Comparison of ENCODE assay signal across 10 cellular contexts in genomic region chr12:108567974-108568652, GRCh38. TPM values are rescaled to one million over a fixed set of nuclear protein-coding genes. Genes with fewer than 3 reads are reported as not detected.
DNase-seq lines count a peak whose midpoint lies in the region; ATAC-seq and TF ChIP-seq lines count a peak whose summit lies in the region.
"Had no signal": no experiment of that assay in that cellular context is flagged by ENCODE, and none has a peak within 500 bp of the region (broad histone marks: within the 10 kb centered on the region; RNA-seq: fewer than 3 reads in every experiment).

No MANE protein-coding gene starts in this region.

- H3K27ac ChIP-seq in KMS-11, result peak overlapping the region; percentile 94
- H3K27ac ChIP-seq in body of pancreas, result peak overlapping the region in 3 of 4 donors; percentile 22 to 38 (median 33)
- H3K27ac ChIP-seq in vagina, result no peak overlapping the region
- H3K27ac ChIP-seq: WERI-Rb-1 had no signal

- intact Hi-C loops in body of pancreas (cut with DNase I) (no loop called here), vagina (cut with DNase I) (loop anchor here (10.0 kb wide), 1 partner anchor 287 kb away; the partner anchor contains the start of gene SSH1)

- peaks cover 3% of the 10 kb centered on the region for H3K4me1 Mint-ChIP-seq in nephron progenitor cell

- peaks cover 33% of the 10 kb centered on the region for H3K36me3 Mint-ChIP-seq in nephron progenitor cell (ENCODE audit: low read depth)

- H3K27ac Mint-ChIP-seq in nephron progenitor cell, result peak overlapping the region; percentile 64

- H3K9me3 ChIP-seq in body of pancreas, result no peaks in the 10 kb centered on the region
- no peaks in the 10 kb centered on the region for H3K9me3 ChIP-seq in vagina

- DNase-seq in DMS79 (lab: John Stamatoyannopoulos, UW) (peak; percentile 60), body of pancreas (no peak), nephron progenitor cell (no peak), vagina (ENCODE audit: extremely low spot score in 2 of 2) (no peak)
- DNase-seq: NCI-H69, WERI-Rb-1 had no signal

- H3K4me3 ChIP-seq in KMS-11 (IDR thresholded peaks at IDR 0.05; ENCODE audit: insufficient read depth, low read depth, low read length), result no peak overlapping the region
- no peak overlapping the region for H3K4me3 ChIP-seq in body of pancreas
- no peak overlapping the region for H3K4me3 ChIP-seq in vagina

- H3K4me2 ChIP-seq in KMS-11, result peak overlapping the region; percentile 99

- no peaks in the 10 kb centered on the region for H3K27me3 ChIP-seq in KMS-11 (ENCODE audit: insufficient read depth, low read depth)
- no peaks in the 10 kb centered on the region for H3K27me3 ChIP-seq in body of pancreas
- no peaks in the 10 kb centered on the region for H3K27me3 ChIP-seq in vagina

- no peak for TF ChIP-seq POLR2A in body of pancreas (IDR thresholded peaks at IDR 0.05)
- no peak for TF ChIP-seq POLR2A in vagina (IDR thresholded peaks at IDR 0.05)

- H3K4me3 Mint-ChIP-seq in nephron progenitor cell, result no peak overlapping the region

- H3K9me3 Mint-ChIP-seq in nephron progenitor cell, result no peaks in the 10 kb centered on the region

- peaks cover 92% of the 10 kb centered on the region for H3K4me1 ChIP-seq in KMS-11 (ENCODE audit: low read depth, poor library complexity, severe bottlenecking)
- peaks cover 35% of the 10 kb centered on the region for H3K4me1 ChIP-seq in body of pancreas
- peaks cover 44% of the 10 kb centered on the region for H3K4me1 ChIP-seq in vagina

- H3K27me3 Mint-ChIP-seq in nephron progenitor cell (ENCODE audit: low read depth, poor library complexity), result peaks cover 3% of the 10 kb centered on the region

- TF ChIP-seq CTCF in KMS-11 (conservative IDR thresholded peaks at IDR 0.05; ENCODE audit: low read depth, low read length) (no peak), body of pancreas (IDR thresholded peaks at IDR 0.05) (no peak), nephron progenitor cell (IDR thresholded peaks at IDR 0.05) (no peak), vagina (IDR thresholded peaks at IDR 0.05) (no peak)

- H3K36me3 ChIP-seq in KMS-11 (ENCODE audit: insufficient read depth) (no peaks in the 10 kb centered on the region), body of pancreas (replicated peaks in 1 of 2; ENCODE audit: insufficient read depth in 1 of 2, low read depth in 2 of 2) (peaks cover 0 to 7% of the 10 kb centered on the region in 2 donors), vagina (peaks cover 0 to 57% of the 10 kb centered on the region in 2 donors)

- no peak for ATAC-seq in body of pancreas
- ATAC-seq in GM19351 (IDR thresholded peaks at IDR 0.05; ENCODE audit: unreplicated experiment), result no peak
- ATAC-seq in HG02642 (IDR thresholded peaks at IDR 0.05; ENCODE audit: poor library complexity, unreplicated experiment), result no peak
- ATAC-seq in HG03135 (IDR thresholded peaks at IDR 0.05; ENCODE audit: unreplicated experiment), result no peak

- 66 to 75% methylated on average over 3 of the region's 3 CpGs for WGBS in body of pancreas, 2 donors

- H4K20me1 ChIP-seq in KMS-11 (ENCODE audit: insufficient read depth), result no peaks in the 10 kb centered on the region

- H3K79me2 ChIP-seq in KMS-11 (ENCODE audit: insufficient read depth, low read depth), result peaks cover 12% of the 10 kb centered on the region; the same call in 1 of the 2 replicates

- peak overlapping the region; percentile 51; the same call in 1 of the 2 replicates for H3K9ac ChIP-seq in KMS-11

- no peak overlapping the region for H2AFZ ChIP-seq in KMS-11 (ENCODE audit: low read depth)

RNA-seq across cellular contexts. Expression of gene ISCU, which starts 5.7 kb away (rescaled TPM):
- total RNA-seq in body of pancreas, result 100 to 1,000 TPM in 1 of 2 donors, 10 to 100 TPM in 1; 82.7 to 160 TPM
- 167 TPM for total RNA-seq in vagina

RNA-seq across cellular contexts. Expression of gene SART3, which starts 7.1 kb away (rescaled TPM):
- 10 to 100 TPM; 20.2 to 38.6 TPM for total RNA-seq in body of pancreas
- 44.2 TPM for total RNA-seq in vagina

RNA-seq across cellular contexts. Expression of gene TMEM119, which starts 29.8 kb away (rescaled TPM):
- 1 to 10 TPM; 5.9 to 6.5 TPM for total RNA-seq in body of pancreas
- total RNA-seq in vagina, result 34.6 TPM

RNA-seq across cellular contexts. Expression of gene FICD, which starts 53.0 kb away (rescaled TPM):
- 10 to 100 TPM; 10.9 to 11.9 TPM for total RNA-seq in body of pancreas
- 6.9 TPM for total RNA-seq in vagina
